ENCODE assay signal across 26 cellular contexts in genomic region chr14:90831821-90832220, GRCh38.
"Had no signal": no experiment of that assay in that cellular context is flagged by ENCODE, and none has a peak within 500 bp of the region (broad histone marks: within the 10 kb centered on the region; RNA-seq: fewer than 3 reads in every experiment).

No MANE protein-coding gene starts in this region.

- H3K4me3 ChIP-seq: colonic mucosa, esophagus muscularis mucosa, gastroesophageal sphincter, heart right ventricle, lower lobe of right lung, ovary, right lobe of liver, smooth muscle cell, thoracic aorta, tibial nerve, upper lobe of left lung, vagina had no signal

- H3K27ac ChIP-seq: colonic mucosa, esophagus muscularis mucosa, foreskin keratinocyte, gastroesophageal sphincter, heart right ventricle, lower lobe of right lung, ovary, right lobe of liver, thoracic aorta, tibial nerve, upper lobe of left lung, vagina had no signal

- H3K9me3 ChIP-seq: colonic mucosa, esophagus muscularis mucosa, gastroesophageal sphincter, heart right ventricle, lower lobe of right lung, ovary, right lobe of liver, thoracic aorta, tibial nerve, upper lobe of left lung, vagina had no signal

- H3K36me3 ChIP-seq: colonic mucosa, esophagus muscularis mucosa, gastroesophageal sphincter, heart right ventricle, lower lobe of right lung, ovary, right lobe of liver, thoracic aorta, tibial nerve, upper lobe of left lung, vagina had no signal

- H3K4me1 ChIP-seq: colonic mucosa, foreskin keratinocyte had no signal

- ATAC-seq: foreskin keratinocyte; gastroesophageal sphincter; heart right ventricle; left ventricle myocardium superior; lower lobe of right lung; naive thymus-derived CD8-positive, alpha-beta T cell; right lobe of liver; stimulated activated memory B cell treated with anti-CD40 and anti-IgM and Interleukin-4, amounts not matched to agents 10 μg/mL and 1 μg/mL and 100 μg/mL, for 72 hours; stimulated activated naive CD8-positive, alpha-beta T cell treated with anti-CD3 and anti-CD28 coated beads, Interleukin-15, Interleukin-2, amounts not matched to agents 100 U/mL and 50 U/mL, for 24 hours had no signal

- DNase-seq: cerebellar nuclear complex; colonic mucosa; dermis blood vessel endothelial cell; effector memory CD4-positive, alpha-beta T cell; foreskin keratinocyte; heart right ventricle; hippocampal formation; left ventricle myocardium superior; lower lobe of right lung; naive thymus-derived CD8-positive, alpha-beta T cell; nephron progenitor cell; occipital lobe; retina; right lobe of liver; stimulated activated CD4-positive, alpha-beta T cell treated with anti-CD3 and anti-CD28 coated beads, Interleukin-2, amount 100 ng/mL, for 24 hours; stimulated activated CD4-positive, alpha-beta T cell treated with anti-CD3 and anti-CD28 coated beads, Interleukin-4, amount 100 ng/mL, for 24 hours; stimulated activated naive CD8-positive, alpha-beta T cell treated with anti-CD3 and anti-CD28 coated beads, Interleukin-15, Interleukin-2, amounts not matched to agents 100 U/mL and 50 U/mL, for 24 hours had no signal

- H3K27me3 ChIP-seq: colonic mucosa, esophagus muscularis mucosa, foreskin keratinocyte, gastroesophageal sphincter, heart right ventricle, ovary, right lobe of liver, tibial nerve, upper lobe of left lung, vagina had no signal
